In the genomic region with DNA sequence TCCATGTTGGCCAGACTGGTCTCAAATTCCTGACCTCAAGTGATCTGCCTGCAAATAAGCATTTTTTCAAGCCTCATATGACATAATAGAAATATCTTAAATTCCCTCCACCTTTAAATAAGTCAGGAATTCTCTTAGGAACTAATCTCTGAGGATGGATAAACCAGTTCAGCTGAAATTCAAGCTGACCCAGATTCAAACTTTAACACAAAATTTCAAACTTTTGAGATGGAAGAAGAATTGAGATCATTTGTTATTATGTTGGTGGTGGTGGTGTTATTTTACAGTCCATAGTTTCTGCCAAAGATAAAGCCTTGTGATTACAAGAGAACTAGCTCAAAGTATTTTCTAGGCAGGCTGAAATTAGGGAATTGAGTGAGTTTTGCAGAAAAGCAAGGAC, we compare ENCODE assay signal across 15 cellular contexts.
DNase-seq lines count a peak whose midpoint lies in the region; ATAC-seq, FAIRE-seq and TF ChIP-seq lines count a peak whose summit lies in the region.
"Had no signal": no experiment of that assay in that cellular context is flagged by ENCODE, and none has a peak within 500 bp of the region (broad histone marks: within the 10 kb centered on the region; RNA-seq: fewer than 3 reads in every experiment).

No MANE protein-coding gene starts in this region.

- H3K9me3 ChIP-seq in pancreas: no peaks in the 10 kb centered on the region
- H3K9me3 ChIP-seq: BLaER1 treated with 17β-estradiol and CSF1 and Interleukin-3, amounts not matched to agents 10 nM and 100 nM had no signal

- H3K27me3 ChIP-seq in pancreas: no peaks in the 10 kb centered on the region
- H3K27me3 ChIP-seq: BLaER1 treated with 17β-estradiol and CSF1 and Interleukin-3, amounts not matched to agents 10 nM and 100 nM had no signal

- peak; percentile 66 for DNase-seq in dedifferentiated amniotic fluid mesenchymal stem cell (ENCODE audit: extremely low spot score)
- no peak for DNase-seq in pancreas
- DNase-seq in activated CD4-positive, alpha-beta memory T cell treated with anti-CD3 and anti-CD28 coated beads for 36 hours: no peak
- no peak for DNase-seq in HUDEP-2 (lab: John Stamatoyannopoulos, UW; ENCODE audit: unreplicated experiment in 76 of 76)
- DNase-seq in COLO829 (ENCODE audit: low spot score): no peak
- DNase-seq: Calu3; CD4-positive, CD25-positive, alpha-beta regulatory T cell; DMS 273 treated with DMSO at 0.1 percent for 48 hours had no signal

- no peak overlapping the region for H3K27ac Mint-ChIP-seq in activated CD4-positive, alpha-beta memory T cell treated with anti-CD3 and anti-CD28 coated beads for 36 hours
- H3K27ac Mint-ChIP-seq: CD4-positive, CD25-positive, alpha-beta regulatory T cell had no signal

- H3K36me3 ChIP-seq in pancreas: no peaks in the 10 kb centered on the region
- H3K36me3 ChIP-seq: BLaER1 treated with 17β-estradiol and CSF1 and Interleukin-3, amounts not matched to agents 10 nM and 100 nM had no signal

- H3K27ac ChIP-seq in pancreas: no peak overlapping the region
- H3K27ac ChIP-seq: BLaER1 treated with 17β-estradiol and CSF1 and Interleukin-3, amounts not matched to agents 10 nM and 100 nM; HL-60 had no signal

- no peaks in the 10 kb centered on the region for H3K36me3 Mint-ChIP-seq in activated CD4-positive, alpha-beta memory T cell treated with anti-CD3 and anti-CD28 coated beads for 36 hours
- H3K36me3 Mint-ChIP-seq: CD4-positive, CD25-positive, alpha-beta regulatory T cell had no signal

- peak; percentile 5 for FAIRE-seq in pancreas (lab: Jason Lieb, UNC)
- FAIRE-seq: A204.1, H54 had no signal

- no peak for TF ChIP-seq CTCF in pancreas (IDR thresholded peaks at IDR 0.05)

- POLR2A ChIA-PET in activated CD4-positive, alpha-beta memory T cell treated with anti-CD3 and anti-CD28 coated beads for 36 hours (lab: Charles Lee): no interaction called here

- H3K4me1 ChIP-seq in pancreas: peaks cover 0 to 5% (median 0%) of the 10 kb centered on the region in 3 donors
- H3K4me1 ChIP-seq: BLaER1 treated with 17β-estradiol and CSF1 and Interleukin-3, amounts not matched to agents 10 nM and 100 nM had no signal

- ATAC-seq in SK-N-SH treated with all-trans-retinoic acid at 6 μM for 48 hours (peak; percentile 18), pancreas (no peak), GM21360 (IDR thresholded peaks at IDR 0.05; ENCODE audit: unreplicated experiment) (no peak)
- ATAC-seq: HCT116 had no signal

- no peak overlapping the region for H3K4me3 ChIP-seq in pancreas
- H3K4me3 ChIP-seq: BLaER1 treated with 17β-estradiol and CSF1 and Interleukin-3, amounts not matched to agents 10 nM and 100 nM had no signal

- no peak overlapping the region for H3K4me3 Mint-ChIP-seq in activated CD4-positive, alpha-beta memory T cell treated with anti-CD3 and anti-CD28 coated beads for 36 hours
- H3K4me3 Mint-ChIP-seq: CD4-positive, CD25-positive, alpha-beta regulatory T cell had no signal

- intact Hi-C loops in pancreas (cut with DNase I): no loop called here
- intact Hi-C loops in activated CD4-positive, alpha-beta memory T cell treated with anti-CD3 and anti-CD28 coated beads for 36 hours (cut with micrococcal nuclease): no loop called here

- CTCF ChIA-PET in activated CD4-positive, alpha-beta memory T cell treated with anti-CD3 and anti-CD28 coated beads for 36 hours (lab: Charles Lee): interaction anchor here (1.0 to 1.6 kb wide), 2 partner anchors 10 to 39 kb away, joined by 3 to 5 read pairs; no protein-coding TSS in a partner anchor

- no peaks in the 10 kb centered on the region for H3K4me1 Mint-ChIP-seq in activated CD4-positive, alpha-beta memory T cell treated with anti-CD3 and anti-CD28 coated beads for 36 hours (ENCODE audit: low read depth)

- no peaks in the 10 kb centered on the region for H3K9me3 Mint-ChIP-seq in activated CD4-positive, alpha-beta memory T cell treated with anti-CD3 and anti-CD28 coated beads for 36 hours
- H3K9me3 Mint-ChIP-seq: CD4-positive, CD25-positive, alpha-beta regulatory T cell had no signal

- peaks cover 7% of the 10 kb centered on the region for H3K27me3 Mint-ChIP-seq in activated CD4-positive, alpha-beta memory T cell treated with anti-CD3 and anti-CD28 coated beads for 36 hours

TF ChIP-seq in SK-N-SH treated with all-trans-retinoic acid at 6 μM for 48 hours, 23 proteins besides CTCF, POLR2A, EP300 and RAD21:
- TF ChIP-seq CSDC2 (CRISPR knock-in tag; IDR thresholded peaks at IDR 0.05): no peak
- TF ChIP-seq, protein P1, sequence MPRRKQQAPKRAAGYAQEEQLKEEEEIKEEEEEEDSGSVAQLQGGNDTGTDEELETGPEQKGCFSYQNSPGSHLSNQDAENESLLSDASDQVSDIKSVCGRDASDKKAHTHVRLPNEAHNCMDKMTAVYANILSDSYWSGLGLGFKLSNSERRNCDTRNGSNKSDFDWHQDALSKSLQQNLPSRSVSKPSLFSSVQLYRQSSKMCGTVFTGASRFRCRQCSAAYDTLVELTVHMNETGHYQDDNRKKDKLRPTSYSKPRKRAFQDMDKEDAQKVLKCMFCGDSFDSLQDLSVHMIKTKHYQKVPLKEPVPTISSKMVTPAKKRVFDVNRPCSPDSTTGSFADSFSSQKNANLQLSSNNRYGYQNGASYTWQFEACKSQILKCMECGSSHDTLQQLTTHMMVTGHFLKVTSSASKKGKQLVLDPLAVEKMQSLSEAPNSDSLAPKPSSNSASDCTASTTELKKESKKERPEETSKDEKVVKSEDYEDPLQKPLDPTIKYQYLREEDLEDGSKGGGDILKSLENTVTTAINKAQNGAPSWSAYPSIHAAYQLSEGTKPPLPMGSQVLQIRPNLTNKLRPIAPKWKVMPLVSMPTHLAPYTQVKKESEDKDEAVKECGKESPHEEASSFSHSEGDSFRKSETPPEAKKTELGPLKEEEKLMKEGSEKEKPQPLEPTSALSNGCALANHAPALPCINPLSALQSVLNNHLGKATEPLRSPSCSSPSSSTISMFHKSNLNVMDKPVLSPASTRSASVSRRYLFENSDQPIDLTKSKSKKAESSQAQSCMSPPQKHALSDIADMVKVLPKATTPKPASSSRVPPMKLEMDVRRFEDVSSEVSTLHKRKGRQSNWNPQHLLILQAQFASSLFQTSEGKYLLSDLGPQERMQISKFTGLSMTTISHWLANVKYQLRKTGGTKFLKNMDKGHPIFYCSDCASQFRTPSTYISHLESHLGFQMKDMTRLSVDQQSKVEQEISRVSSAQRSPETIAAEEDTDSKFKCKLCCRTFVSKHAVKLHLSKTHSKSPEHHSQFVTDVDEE (CRISPR knock-in tag; IDR thresholded peaks at IDR 0.05): no peak
TF ChIP-seq in SK-N-SH treated with all-trans-retinoic acid at 6 μM for 48 hours: peak in this region for 0.
